Comparison of ENCODE assay signal across 5 cellular contexts in the genomic region with DNA sequence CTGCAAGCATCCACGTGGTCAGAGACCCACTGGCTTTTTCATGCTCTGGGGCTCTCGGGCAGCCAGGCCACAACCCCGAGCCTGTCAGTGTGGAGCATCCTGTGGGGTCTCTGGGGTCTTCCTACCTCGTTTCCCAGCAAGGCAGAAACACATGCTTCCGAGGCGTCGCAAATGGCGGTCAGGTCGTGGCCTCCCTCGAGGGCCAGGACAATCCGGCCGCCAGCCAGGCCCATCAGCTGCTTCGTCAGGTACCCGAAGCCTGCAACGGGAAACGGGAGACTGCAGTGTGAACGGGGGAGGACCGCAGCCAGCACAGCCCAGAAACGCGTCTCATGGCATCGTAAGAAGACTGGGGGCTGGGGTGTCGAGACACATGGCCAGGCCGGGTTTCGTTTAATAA.
"Had no signal": no experiment of that assay in that cellular context is flagged by ENCODE, and none has a peak within 500 bp of the region (broad histone marks: within the 10 kb centered on the region; RNA-seq: fewer than 3 reads in every experiment).

No MANE protein-coding gene starts in this region.

- H3K4me2 ChIP-seq: GM23338, KMS-11 had no signal

- DNase-seq: H9, HCEC 1CT, KBM-7 had no signal

- H2AFZ ChIP-seq: GM23338 had no signal

- H3K4me3 ChIP-seq: GM23338 had no signal

- H3K27ac ChIP-seq: KMS-11 had no signal

- H3K9ac ChIP-seq: KMS-11 had no signal
